1 cellular context compared by ENCODE assay signal in the genomic region with DNA sequence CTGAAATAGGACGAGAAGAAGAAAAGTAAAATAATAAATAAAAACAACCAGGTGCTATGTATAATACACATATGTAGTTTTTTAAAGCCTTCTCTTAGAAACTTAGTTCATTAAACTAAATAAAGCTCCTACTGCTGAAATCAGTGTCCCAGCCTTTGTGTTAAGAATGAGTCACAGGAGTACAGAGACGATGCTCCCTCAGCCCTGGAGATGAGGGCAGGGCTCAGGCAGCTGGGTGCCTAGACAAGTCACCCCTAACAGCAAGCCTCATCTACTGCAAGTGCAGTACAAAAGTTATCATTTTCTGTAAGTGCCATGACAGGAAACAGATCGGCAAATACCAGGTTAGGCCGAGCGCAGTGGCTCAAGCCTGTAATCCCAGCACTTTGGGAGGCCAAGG.
TF ChIP-seq lines count a peak whose summit lies in the region.

No MANE protein-coding gene starts in this region.

TF ChIP-seq in SK-N-SH, 30 proteins besides CTCF, POLR2A, EP300 and RAD21 (continued from another document):
- TF ChIP-seq REST (IDR thresholded peaks at IDR 0.05; ENCODE audit: low read depth, low read length) (no peak), TCF12 (IDR thresholded peaks at IDR 0.05) (no peak)
TF ChIP-seq in SK-N-SH: peak in this region for 1.
